In the genomic region with DNA sequence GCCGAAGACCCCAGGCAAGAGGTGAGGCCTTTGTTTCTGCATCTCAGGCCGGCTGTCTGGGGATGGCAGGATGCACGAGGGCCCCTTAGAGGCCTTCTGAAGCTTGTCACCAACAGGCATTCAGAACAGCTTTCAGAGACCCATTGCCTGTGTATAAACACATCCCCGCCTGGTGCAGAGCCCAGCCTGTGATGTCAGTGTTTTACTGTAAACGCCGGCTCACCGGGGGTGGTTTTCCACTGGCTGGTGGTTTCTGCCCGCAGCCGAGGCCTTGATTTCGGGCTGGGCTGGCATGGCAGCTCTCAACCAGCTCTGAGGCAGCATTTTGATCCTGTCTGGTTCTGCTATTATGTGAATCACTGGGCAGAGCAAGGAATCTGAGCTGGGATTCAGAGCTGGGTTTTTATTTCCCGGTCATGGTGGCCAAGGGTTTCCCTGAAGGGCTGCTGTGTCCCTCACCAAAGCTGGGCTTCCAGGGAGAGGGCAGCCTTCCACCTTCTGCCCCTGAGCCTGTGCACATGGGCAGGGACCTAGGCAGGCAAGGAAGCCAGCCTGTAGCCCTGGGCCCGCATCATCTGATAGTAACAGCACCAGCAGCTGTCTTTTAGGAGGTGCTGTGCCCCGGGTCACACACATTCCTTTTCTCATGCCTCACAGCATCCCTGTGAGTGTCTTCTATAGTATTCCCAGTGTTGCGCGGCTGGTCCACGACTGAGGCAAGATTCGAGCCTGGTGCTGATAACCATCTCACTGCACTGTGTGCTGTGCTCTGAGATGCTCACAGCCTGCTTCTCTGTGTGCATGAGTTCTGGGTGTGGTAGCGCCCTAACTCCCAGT, we compare ENCODE assay signal across 12 cellular contexts.
A peak's percentile ranks its signal among the peaks of the same experiment; 100 is the strongest.
DNase-seq lines count a peak whose midpoint lies in the region; ATAC-seq and TF ChIP-seq lines count a peak whose summit lies in the region.
"Had no signal": no experiment of that assay in that cellular context is flagged by ENCODE, and none has a peak within 500 bp of the region (broad histone marks: within the 10 kb centered on the region; RNA-seq: fewer than 3 reads in every experiment).

No MANE protein-coding gene starts in this region.

- H3K79me2 ChIP-seq in neural progenitor cell (ENCODE audit: low read depth) (no peaks in the 10 kb centered on the region), MM.1S (ENCODE audit: low read length) (no peaks in the 10 kb centered on the region)

- H3K4me2 ChIP-seq in neural progenitor cell, result no peak overlapping the region
- H3K4me2 ChIP-seq in MM.1S (ENCODE audit: low read depth, low read length), result no peak overlapping the region
- H3K4me2 ChIP-seq: GM23338 had no signal

- peaks cover 8% of the 10 kb centered on the region for H3K4me1 Mint-ChIP-seq in stimulated activated naive CD8-positive, alpha-beta T cell treated with anti-CD3 and anti-CD28 coated beads, Interleukin-15, amount 100 ng/mL, for 72 hours
- H3K4me1 Mint-ChIP-seq in endothelial cell (ENCODE audit: unreplicated experiment), result peaks cover 21% of the 10 kb centered on the region
- peaks cover 59% of the 10 kb centered on the region for H3K4me1 Mint-ChIP-seq in neural progenitor cell

- H3K27ac ChIP-seq in neural progenitor cell (peak overlapping the region; percentile 18), MM.1S (ENCODE audit: low read length) (no peak overlapping the region)
- H3K27ac ChIP-seq: VCaP had no signal

- no peaks in the 10 kb centered on the region for H3K9me3 Mint-ChIP-seq in stimulated activated naive CD8-positive, alpha-beta T cell treated with anti-CD3 and anti-CD28 coated beads, Interleukin-15, amount 100 ng/mL, for 72 hours
- H3K9me3 Mint-ChIP-seq in endothelial cell (ENCODE audit: unreplicated experiment) (no peaks in the 10 kb centered on the region), neural progenitor cell (no peaks in the 10 kb centered on the region)
- H3K9me3 Mint-ChIP-seq: GM23338 had no signal

- H3K27ac Mint-ChIP-seq in stimulated activated naive CD8-positive, alpha-beta T cell treated with anti-CD3 and anti-CD28 coated beads, Interleukin-15, amount 100 ng/mL, for 72 hours, result peak overlapping the region; percentile 68 to 80
- H3K27ac Mint-ChIP-seq in endothelial cell (ENCODE audit: unreplicated experiment) (peak overlapping the region; percentile 64), neural progenitor cell (peak overlapping the region; percentile 76)
- H3K27ac Mint-ChIP-seq: GM23338 had no signal

- DNase-seq in stimulated activated naive CD8-positive, alpha-beta T cell treated with anti-CD3 and anti-CD28 coated beads, Interleukin-15, amount 100 ng/mL, for 72 hours, result no peak
- no peak for DNase-seq in stimulated activated naive CD8-positive, alpha-beta T cell treated with anti-CD3 and anti-CD28 coated beads, Interleukin-15, Interleukin-2, amounts not matched to agents 100 U/mL and 50 U/mL, for 24 hours
- no peak for DNase-seq in endothelial cell (ENCODE audit: low spot score)
- no peak for DNase-seq in neural progenitor cell (ENCODE audit: low spot score)
- no peak for DNase-seq in foreskin melanocyte
- DNase-seq in MM.1S, result no peak
- DNase-seq: NCI-H2227 treated with DMSO at 0.1 percent for 48 hours, spleen had no signal

- H3F3A ChIP-seq in neural progenitor cell (ENCODE audit: low read depth), result peaks cover 15% of the 10 kb centered on the region
- no peaks in the 10 kb centered on the region for H3F3A ChIP-seq in MM.1S (ENCODE audit: insufficient read depth, low read length)

- no peak overlapping the region for H3K4me3 Mint-ChIP-seq in stimulated activated naive CD8-positive, alpha-beta T cell treated with anti-CD3 and anti-CD28 coated beads, Interleukin-15, amount 100 ng/mL, for 72 hours
- H3K4me3 Mint-ChIP-seq in endothelial cell (ENCODE audit: unreplicated experiment) (no peak overlapping the region), neural progenitor cell (no peak overlapping the region)
- H3K4me3 Mint-ChIP-seq: GM23338 had no signal

- H3K9me3 ChIP-seq in neural progenitor cell (ENCODE audit: low read depth) (no peaks in the 10 kb centered on the region), MM.1S (replicated peaks; ENCODE audit: insufficient read depth, low read length) (no peaks in the 10 kb centered on the region)
- H3K9me3 ChIP-seq: spleen had no signal

- ATAC-seq in stimulated activated naive CD8-positive, alpha-beta T cell treated with anti-CD3 and anti-CD28 coated beads, Interleukin-15, amount 100 ng/mL, for 72 hours, result no peak
- ATAC-seq in stimulated activated naive CD8-positive, alpha-beta T cell treated with anti-CD3 and anti-CD28 coated beads, Interleukin-15, Interleukin-2, amounts not matched to agents 100 U/mL and 50 U/mL, for 24 hours, result no peak
- ATAC-seq in HG02571 (IDR thresholded peaks at IDR 0.05; ENCODE audit: unreplicated experiment) (no peak), GM21526 (IDR thresholded peaks at IDR 0.05; ENCODE audit: low FRiP score, unreplicated experiment) (no peak)
- ATAC-seq: GM23338 had no signal

- H3K4me1 ChIP-seq in neural progenitor cell (peaks cover 23% of the 10 kb centered on the region), MM.1S (ENCODE audit: low read length) (no peaks in the 10 kb centered on the region)

- H3K36me3 ChIP-seq in neural progenitor cell (no peaks in the 10 kb centered on the region), MM.1S (replicated peaks; ENCODE audit: insufficient read depth, low read length) (no peaks in the 10 kb centered on the region)

- no peaks in the 10 kb centered on the region for H3K9me2 ChIP-seq in MM.1S (replicated peaks; ENCODE audit: insufficient read depth, low read length)

- H3K9ac ChIP-seq in neural progenitor cell, result no peak overlapping the region
- no peak overlapping the region for H3K9ac ChIP-seq in MM.1S (ENCODE audit: low read length)

- no peak overlapping the region for H3K4me3 ChIP-seq in neural progenitor cell
- no peak overlapping the region for H3K4me3 ChIP-seq in MM.1S (ENCODE audit: low read length)
- H3K4me3 ChIP-seq: GM23338, spleen had no signal

- H2AFZ ChIP-seq in neural progenitor cell (replicated peaks) (no peak overlapping the region), MM.1S (ENCODE audit: low read length) (no peak overlapping the region)
- H2AFZ ChIP-seq: GM23338 had no signal

- TF ChIP-seq CTCF in endothelial cell (IDR thresholded peaks at IDR 0.05; ENCODE audit: unreplicated experiment) (no peak), neural progenitor cell (IDR thresholded peaks at IDR 0.05) (no peak), MM.1S (IDR thresholded peaks at IDR 0.05; ENCODE audit: low read length) (no peak)

- no peaks in the 10 kb centered on the region for H3K27me3 Mint-ChIP-seq in stimulated activated naive CD8-positive, alpha-beta T cell treated with anti-CD3 and anti-CD28 coated beads, Interleukin-15, amount 100 ng/mL, for 72 hours
- peaks cover 9% of the 10 kb centered on the region for H3K27me3 Mint-ChIP-seq in endothelial cell (ENCODE audit: unreplicated experiment)
- H3K27me3 Mint-ChIP-seq in neural progenitor cell (ENCODE audit: insufficient read depth, low read depth), result peaks cover 2% of the 10 kb centered on the region

- H3K36me3 Mint-ChIP-seq in endothelial cell (ENCODE audit: low read depth, unreplicated experiment), result peaks cover 40% of the 10 kb centered on the region
- H3K36me3 Mint-ChIP-seq in neural progenitor cell, result peaks cover 29% of the 10 kb centered on the region

- H4K20me1 ChIP-seq in neural progenitor cell (ENCODE audit: low read depth), result no peaks in the 10 kb centered on the region
- H4K20me1 ChIP-seq in MM.1S (ENCODE audit: insufficient read depth, low read length), result no peaks in the 10 kb centered on the region

- no peaks in the 10 kb centered on the region for H3K27me3 ChIP-seq in neural progenitor cell
- no peaks in the 10 kb centered on the region for H3K27me3 ChIP-seq in MM.1S (replicated peaks; ENCODE audit: insufficient read depth, low read length)
- H3K27me3 ChIP-seq: spleen had no signal
